ENCODE assay signal across 12 cellular contexts in the genomic region with DNA sequence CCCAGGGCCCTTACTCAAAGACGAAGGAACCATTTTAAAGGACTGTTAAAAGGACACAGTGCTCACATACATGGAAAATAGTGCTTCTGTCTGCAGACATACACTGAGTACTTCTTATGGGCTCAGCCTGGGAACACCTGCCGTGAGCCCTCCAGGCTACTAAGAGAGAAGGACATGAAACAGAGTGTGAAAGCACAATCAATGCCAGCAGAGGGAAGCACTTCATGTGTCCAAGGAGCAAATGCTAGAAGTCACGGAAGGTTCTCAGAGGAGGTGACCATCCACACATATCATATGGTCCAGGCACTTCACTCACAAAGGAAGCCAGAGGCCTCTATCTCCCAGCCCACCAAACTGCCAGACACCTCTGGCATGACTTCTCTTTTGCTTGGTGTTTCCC. TPM values are rescaled to one million over a fixed set of nuclear protein-coding genes. Genes with fewer than 3 reads are reported as not detected.
A peak's percentile ranks its signal among the peaks of the same experiment; 100 is the strongest.
DNase-seq lines count a peak whose midpoint lies in the region; ATAC-seq and TF ChIP-seq lines count a peak whose summit lies in the region.
"Had no signal": no experiment of that assay in that cellular context is flagged by ENCODE, and none has a peak within 500 bp of the region (broad histone marks: within the 10 kb centered on the region; RNA-seq: fewer than 3 reads in every experiment).

No MANE protein-coding gene starts in this region.

- H3K36me3 ChIP-seq in left ventricle myocardium inferior, result no peaks in the 10 kb centered on the region
- H3K36me3 ChIP-seq in colonic mucosa, result no peaks in the 10 kb centered on the region
- H3K36me3 ChIP-seq in osteoblast (ENCODE audit: insufficient read depth, low read length), result no peaks in the 10 kb centered on the region

- no peak overlapping the region for H3K9ac ChIP-seq in colonic mucosa (ENCODE audit: low read depth in 2 of 2, low read length in 2 of 2)

- DNase-seq in Right ventricle myocardium superior (no peak), left ventricle myocardium inferior (no peak), NB4 (ENCODE audit: low read depth) (peak; percentile 38), colonic mucosa (no peak), DMS153 (lab: John Stamatoyannopoulos, UW) (no peak), NAMALWA (ENCODE audit: low spot score) (no peak), osteoblast (ENCODE audit: insufficient read length, low spot score, missing footprints) (no peak)
- DNase-seq in effector memory CD8-positive, alpha-beta T cell, result no peak
- DNase-seq: activated CD8-positive, alpha-beta memory T cell treated with anti-CD3 and anti-CD28 coated beads for 24 hours; Calu3; NCI-H2171 had no signal

- peaks cover 17% of the 10 kb centered on the region for H3K36me3 Mint-ChIP-seq in effector memory CD8-positive, alpha-beta T cell (ENCODE audit: insufficient read depth)

- TF ChIP-seq CTCF in left ventricle myocardium inferior (IDR thresholded peaks at IDR 0.05; ENCODE audit: borderline replicate concordance) (no peak), NB4 (IDR thresholded peaks at IDR 0.05; ENCODE audit: low read depth, low read length) (no peak), colonic mucosa (IDR thresholded peaks at IDR 0.05) (no peak), osteoblast (IDR thresholded peaks at IDR 0.05; ENCODE audit: extremely low read depth, low read depth, low read length) (no peak)

- H3K27me3 ChIP-seq in left ventricle myocardium inferior (ENCODE audit: low read depth), result no peaks in the 10 kb centered on the region
- H3K27me3 ChIP-seq in colonic mucosa, result no peaks in the 10 kb centered on the region
- H3K27me3 ChIP-seq in osteoblast (ENCODE audit: insufficient read depth, low read length), result no peaks in the 10 kb centered on the region

- peaks cover 35 to 66% of the 10 kb centered on the region in 2 donors for H3K4me1 Mint-ChIP-seq in effector memory CD8-positive, alpha-beta T cell (ENCODE audit: low read depth in 2 of 2)

- peak overlapping the region; percentile 81 to 86 for H3K27ac Mint-ChIP-seq in effector memory CD8-positive, alpha-beta T cell

- TF ChIP-seq POLR2A in NB4 (IDR thresholded peaks at IDR 0.05; ENCODE audit: extremely low read depth, insufficient read length), result no peak

- H3K79me2 ChIP-seq in osteoblast (ENCODE audit: insufficient read depth, low read length), result no peaks in the 10 kb centered on the region

- H4K20me1 ChIP-seq in osteoblast (ENCODE audit: insufficient read depth, low read length), result no peaks in the 10 kb centered on the region

- H2AFZ ChIP-seq in osteoblast (ENCODE audit: low read length), result no peak overlapping the region

- peak overlapping the region; percentile 48 to 56 for H3K4me3 Mint-ChIP-seq in effector memory CD8-positive, alpha-beta T cell
- H3K4me3 Mint-ChIP-seq: nephron had no signal

- H3K4me3 ChIP-seq in left ventricle myocardium inferior (no peak overlapping the region), NB4 (ENCODE audit: low read depth, low read length) (no peak overlapping the region), colonic mucosa (no peak overlapping the region), osteoblast (ENCODE audit: insufficient read depth, low read length) (no peak overlapping the region)

- H3K27ac ChIP-seq in left ventricle myocardium inferior (replicated peaks), result no peak overlapping the region
- no peak overlapping the region for H3K27ac ChIP-seq in colonic mucosa
- H3K27ac ChIP-seq in osteoblast (ENCODE audit: low read depth, low read length), result no peak overlapping the region

- H3K9me3 Mint-ChIP-seq in effector memory CD8-positive, alpha-beta T cell, result no peaks in the 10 kb centered on the region
- H3K9me3 Mint-ChIP-seq: nephron had no signal

- ATAC-seq in Right ventricle myocardium superior (ENCODE audit: poor library complexity), result peak; percentile 38
- ATAC-seq in effector memory CD8-positive, alpha-beta T cell (replicated peaks), result peak; percentile 16

- H3K4me1 ChIP-seq in left ventricle myocardium inferior (peaks cover 59% of the 10 kb centered on the region), colonic mucosa (no peaks in the 10 kb centered on the region), osteoblast (ENCODE audit: insufficient read depth, low read length) (no peaks in the 10 kb centered on the region)

- no peaks in the 10 kb centered on the region for H3K27me3 Mint-ChIP-seq in effector memory CD8-positive, alpha-beta T cell

- intact Hi-C loops in Right ventricle myocardium superior (cut with DNase I), result no loop called here
- intact Hi-C loops in left ventricle myocardium inferior (cut with micrococcal nuclease), result no loop called here
- intact Hi-C loops in colonic mucosa (cut with DNase I), result no loop called here

- H3K4me2 ChIP-seq in osteoblast (ENCODE audit: insufficient read depth, low read length), result no peak overlapping the region

- no peaks in the 10 kb centered on the region for H3K9me3 ChIP-seq in left ventricle myocardium inferior (replicated peaks)
- no peaks in the 10 kb centered on the region for H3K9me3 ChIP-seq in colonic mucosa
- no peaks in the 10 kb centered on the region for H3K9me3 ChIP-seq in osteoblast (ENCODE audit: low read depth, low read length)

RNA-seq across cellular contexts. Expression of gene ELMO1, which starts 15.5 kb away (rescaled TPM):
- total RNA-seq in Right ventricle myocardium superior, result 11.9 TPM
- 10.0 TPM for total RNA-seq in left ventricle myocardium inferior
- total RNA-seq in colonic mucosa, result 1 to 10 TPM; 4.2 to 4.7 TPM
- total RNA-seq in osteoblast, result 0.29 and 2.2 TPM in 2 replicates
- total RNA-seq: Calu3 had no signal
